25 cellular contexts compared by ENCODE assay signal in the genomic region with DNA sequence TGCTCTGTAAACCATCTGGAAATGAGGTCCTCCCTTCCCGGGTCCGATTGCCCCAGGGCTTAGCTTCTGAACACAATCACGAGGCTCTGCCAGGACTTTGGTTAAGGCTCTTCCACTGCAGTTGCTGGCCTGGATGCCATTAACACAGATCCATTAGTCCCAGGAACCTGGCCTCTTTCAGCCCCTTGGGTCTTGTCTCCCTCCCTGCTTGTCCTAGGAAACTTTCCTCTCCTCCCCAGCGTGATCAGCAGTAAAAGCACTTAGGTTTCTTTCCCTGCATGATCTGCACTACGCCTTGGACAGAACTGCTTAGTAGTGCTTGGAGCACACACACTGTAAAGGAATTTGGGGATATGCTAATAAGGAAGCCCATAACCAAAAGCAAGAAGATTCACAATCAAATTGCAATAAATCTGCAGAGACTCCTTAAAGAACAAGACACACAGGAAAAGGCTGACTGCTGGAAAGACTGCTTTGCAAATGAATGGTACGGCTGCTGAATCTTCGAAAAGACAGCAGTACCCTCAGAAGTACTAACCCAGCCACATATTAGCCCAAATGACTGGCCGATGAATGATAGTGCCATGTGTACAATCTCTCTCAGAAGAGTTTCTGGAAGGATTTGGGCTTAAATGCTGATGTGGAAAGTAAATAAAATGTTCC.
DNase-seq lines count a peak whose midpoint lies in the region; FAIRE-seq and TF ChIP-seq lines count a peak whose summit lies in the region.
"Had no signal": no experiment of that assay in that cellular context is flagged by ENCODE, and none has a peak within 500 bp of the region (broad histone marks: within the 10 kb centered on the region; RNA-seq: fewer than 3 reads in every experiment).

No MANE protein-coding gene starts in this region.

- H2AFZ ChIP-seq in H1 (ENCODE audit: low read length), result peak overlapping the region; percentile 75
- H2AFZ ChIP-seq: parathyroid adenoma had no signal

- no peak overlapping the region for H3K9ac ChIP-seq in H1 (replicated peaks in 1 of 4; ENCODE audit: extremely low read depth in 1 of 4, low read depth in 3 of 4, low read length in 3 of 4)
- H3K9ac ChIP-seq: parathyroid adenoma had no signal

- H4K91ac ChIP-seq in H1 (replicated peaks; ENCODE audit: insufficient read length, low read length), result no peak overlapping the region

- H2BK20ac ChIP-seq in H1 (ENCODE audit: low read length), result no peak overlapping the region

- H3K14ac ChIP-seq in H1 (ENCODE audit: insufficient read length), result no peak overlapping the region

- H3K4me1 ChIP-seq in H1 (replicated peaks in 1 of 4; ENCODE audit: control insufficient read depth in 3 of 4, insufficient read depth in 4 of 4, low read length in 3 of 4), result peaks cover 0 to 6% (median 4%) of the 10 kb centered on the region in 4 experiments; a peak in 6 of 7 replicates
- H3K4me1 ChIP-seq: ascending aorta, parathyroid adenoma, upper lobe of right lung had no signal

- no peaks in the 10 kb centered on the region for H3K23me2 ChIP-seq in H1 (ENCODE audit: low read depth, low read length)

- TF ChIP-seq EP300 in H1 (IDR thresholded peaks at IDR 0.05; ENCODE audit: borderline replicate concordance in 1 of 2, low read depth in 2 of 2, low read length in 2 of 2), result no peak

- no peak overlapping the region for H4K8ac ChIP-seq in H1 (ENCODE audit: extremely low read depth, insufficient read depth, low read length)

- H3K18ac ChIP-seq in H1 (ENCODE audit: extremely low read depth, low read length), result peak overlapping the region; percentile 78

- no peak overlapping the region for H3K4ac ChIP-seq in H1 (replicated peaks; ENCODE audit: insufficient read length, low read depth, low read length)

- FAIRE-seq in H1 (lab: Jason Lieb, UNC), result no peak
- FAIRE-seq: D721Med, G401.6 had no signal

- H4K20me1 ChIP-seq in H1 (replicated peaks in 1 of 2; ENCODE audit: control insufficient read depth in 1 of 2, insufficient read depth in 2 of 2, low read length in 2 of 2), result no peaks in the 10 kb centered on the region

- H3K79me1 ChIP-seq in H1 (ENCODE audit: low read depth, low read length), result no peaks in the 10 kb centered on the region

- no peak overlapping the region for H3K23ac ChIP-seq in H1 (ENCODE audit: insufficient read length)

- H2AK5ac ChIP-seq in H1 (ENCODE audit: low read depth, low read length), result no peak overlapping the region

- no peaks in the 10 kb centered on the region for H3K79me2 ChIP-seq in H1 (ENCODE audit: control insufficient read depth in 1 of 2, insufficient read depth in 2 of 2, low read length in 2 of 2)
- H3K79me2 ChIP-seq: parathyroid adenoma had no signal

- H2BK12ac ChIP-seq in H1 (ENCODE audit: low read depth, low read length), result peak overlapping the region; percentile 64; the same call in 1 of the 2 replicates

- peak overlapping the region in 1 of 2 experiments; percentile 2; a peak in 1 of 4 replicates for H3K4me2 ChIP-seq in H1 (ENCODE audit: insufficient read depth in 1 of 2, low read depth in 2 of 2, low read length in 2 of 2)

- H3K36me3 ChIP-seq in H1 (ENCODE audit: control insufficient read depth in 2 of 4, insufficient read depth in 4 of 4, low read length in 3 of 4), result no peaks in the 10 kb centered on the region
- H3K36me3 ChIP-seq: ascending aorta, upper lobe of right lung had no signal

- no peak overlapping the region for H4K5ac ChIP-seq in H1 (ENCODE audit: insufficient read length, low read depth, low read length)

- DNase-seq in EH (ENCODE audit: low read depth) (peak; percentile 25), NCI-H69 (lab: John Stamatoyannopoulos, UW) (peak; percentile 42), H1 (ENCODE audit: low read depth in 1 of 2, low spot score in 2 of 2) (peak in 1 of 2 experiments; percentile 48), islet precursor cell (peak; percentile 89), superior temporal gyrus (ENCODE audit: extremely low spot score) (no peak), KG1 (lab: John Stamatoyannopoulos, UW) (no peak), AG08396 (ENCODE audit: low spot score) (no peak), glomerular visceral epithelial cell (ENCODE audit: extremely low spot score) (no peak)
- DNase-seq: activated CD4-positive, alpha-beta T cell treated with anti-CD3 and anti-CD28 coated beads for 48 hours; activated CD8-positive, alpha-beta memory T cell treated with anti-CD3 and anti-CD28 coated beads, Interleukin-2, amount 10 ng/mL, durations not matched to agents 7 days and 5 days; C1 segment of cervical spinal cord; HFFc6; Karpas-422; midbrain; NCI-H2029; NCI-H2227 treated with DMSO at 0.1 percent for 48 hours; NCI-H748 treated with DMSO at 0.1 percent for 48 hours; OCI-M1; SHP77; T-helper 1 cell; upper lobe of right lung had no signal

- no peaks in the 10 kb centered on the region for H3K27me3 ChIP-seq in H1 (replicated peaks in 1 of 4; ENCODE audit: control insufficient read depth in 3 of 4, extremely low read depth in 1 of 4, insufficient read depth in 3 of 4, low read length in 3 of 4)
- H3K27me3 ChIP-seq: ascending aorta, upper lobe of right lung had no signal

- no peaks in the 10 kb centered on the region for H3K9me3 ChIP-seq in H1 (ENCODE audit: insufficient read depth in 2 of 2, low read depth in 1 of 2, low read length in 1 of 2)
- H3K9me3 ChIP-seq: ascending aorta, upper lobe of right lung had no signal

- H2BK120ac ChIP-seq in H1 (replicated peaks; ENCODE audit: low read depth, low read length), result no peak overlapping the region

- H3K56ac ChIP-seq in H1 (replicated peaks; ENCODE audit: insufficient read length, low read depth, low read length), result no peak overlapping the region

- H3K4me3 ChIP-seq in H1 (ENCODE audit: extremely low read depth in 1 of 4, insufficient read depth in 2 of 4, low read depth in 3 of 4, low read length in 4 of 4), result no peak overlapping the region
- H3K4me3 ChIP-seq: ascending aorta, upper lobe of right lung had no signal

- H2BK5ac ChIP-seq in H1 (ENCODE audit: low read depth, low read length), result 0 out of 2 replicates have a peak overlapping the region, but pooled peaks have one; percentile 9

- no peak for TF ChIP-seq CTCF in H1 (IDR thresholded peaks at IDR 0.05; ENCODE audit: control extremely low read depth in 1 of 3, insufficient read depth in 1 of 3, low read depth in 1 of 3, low read length in 3 of 3)

- no peak overlapping the region for H3K27ac ChIP-seq in H1 (ENCODE audit: low read depth, low read length)
- H3K27ac ChIP-seq: ascending aorta, parathyroid adenoma, upper lobe of right lung had no signal

- 76% methylated on average over 8 of the region's 8 CpGs; no CpG with 5 or more reads in 1 of the 2 experiments for WGBS in H1 (ENCODE audit: extremely low coverage in 1 of 2, insufficient coverage in 1 of 2, insufficient read length in 1 of 2, insufficient replicate concordance in 2 of 2, low coverage in 1 of 2, low lambda C conversion rate in 2 of 2, missing lambda C conversion rate in 1 of 2), 2 experiments

- peak overlapping the region; percentile 8; the same call in 1 of the 2 replicates for H2BK15ac ChIP-seq in H1 (ENCODE audit: low read length)

- CTCF ChIA-PET in H1 (lab: Charles Lee; ENCODE audit: partially characterized antibody), result interaction anchor here (1.2 to 2.2 kb wide), 2 partner anchors 11 to 82 kb away, joined by 3 to 8 read pairs; no protein-coding TSS in a partner anchor

- POLR2A ChIA-PET in H1 (lab: Charles Lee; ENCODE audit: partially characterized antibody), result no interaction called here

- TF ChIP-seq POLR2A in H1 (IDR thresholded peaks at IDR 0.05; ENCODE audit: control extremely low read depth in 1 of 2, low read depth in 2 of 2, low read length in 2 of 2), result no peak

- no peak for TF ChIP-seq RAD21 in H1 (IDR thresholded peaks at IDR 0.05 in 1 of 2, conservative IDR thresholded peaks at IDR 0.05 in 1 of 2; ENCODE audit: low read depth in 2 of 2, low read length in 2 of 2)

TF ChIP-seq in H1, 55 proteins besides CTCF, POLR2A, EP300 and RAD21 (continues in another document):
- no peak for TF ChIP-seq GABPA (IDR thresholded peaks at IDR 0.05; ENCODE audit: borderline replicate concordance, insufficient read depth, low read length)
- TF ChIP-seq EGR1 (IDR thresholded peaks at IDR 0.05; ENCODE audit: borderline replicate concordance, low read depth, low read length), result no peak
- no peak for TF ChIP-seq SIX5 (IDR thresholded peaks at IDR 0.05; ENCODE audit: low read depth, low read length)
- no peak for TF ChIP-seq ASH2L (IDR thresholded peaks at IDR 0.05; ENCODE audit: low read length)
- TF ChIP-seq BRCA1 (IDR thresholded peaks at IDR 0.05; ENCODE audit: low read depth, low read length), result no peak
- TF ChIP-seq CEBPB (IDR thresholded peaks at IDR 0.05; ENCODE audit: low read depth, low read length), result no peak
- no peak for TF ChIP-seq RXRA (IDR thresholded peaks at IDR 0.05; ENCODE audit: insufficient read depth, low read depth, low read length)
- TF ChIP-seq PHF8 (conservative IDR thresholded peaks at IDR 0.05; ENCODE audit: low read depth, low read length), result no peak
- no peak for TF ChIP-seq BACH1 (IDR thresholded peaks at IDR 0.05; ENCODE audit: low read length)
- TF ChIP-seq EZH2 (IDR thresholded peaks at IDR 0.05; ENCODE audit: low read depth, low read length, severe bottlenecking), result no peak
- TF ChIP-seq SP4 (IDR thresholded peaks at IDR 0.05; ENCODE audit: low read length), result no peak
- no peak for TF ChIP-seq RFX5 (IDR thresholded peaks at IDR 0.05; ENCODE audit: borderline replicate concordance, low read depth, low read length)
- no peak for TF ChIP-seq SP2 (IDR thresholded peaks at IDR 0.05; ENCODE audit: low read length)
- no peak for TF ChIP-seq NANOG (IDR thresholded peaks at IDR 0.05; ENCODE audit: insufficient read depth, low read depth, low read length, poor library complexity, severe bottlenecking)

Comparison
In these comparisons a context has a peak if more than half of its experiments do, and no peak if none do; other contexts are left out.
1. DNase-seq: peak in EH (single experiment), NCI-H69 (single experiment) and islet precursor cell (single experiment); none in superior temporal gyrus (single experiment), KG1 (single experiment), AG08396 (single experiment) and glomerular visceral epithelial cell (single experiment).